12 cellular contexts compared by ENCODE assay signal in genomic region chr7:55099086-55099831, GRCh38.
DNase-seq lines count a peak whose midpoint lies in the region; ATAC-seq and TF ChIP-seq lines count a peak whose summit lies in the region.
"Had no signal": no experiment of that assay in that cellular context is flagged by ENCODE, and none has a peak within 500 bp of the region (broad histone marks: within the 10 kb centered on the region; RNA-seq: fewer than 3 reads in every experiment).

No MANE protein-coding gene starts in this region.

- intact Hi-C loops in ovary (cut with DNase I): no loop called here

- H3K79me2 ChIP-seq in ACC112 (ENCODE audit: control insufficient read depth, insufficient read depth, low read length, unreplicated experiment): peaks cover 63% of the 10 kb centered on the region

- H3K9me3 ChIP-seq in RWPE2 (ENCODE audit: severe bottlenecking) (no peaks in the 10 kb centered on the region), ovary (no peaks in the 10 kb centered on the region)

- no peak for TF ChIP-seq POLR2A in ovary (IDR thresholded peaks at IDR 0.05)

- no peak for TF ChIP-seq EP300 in ovary (IDR thresholded peaks at IDR 0.05)

- WGBS in ovary, 3 donors: 21 to 29% (median 21%) methylated on average over 9 of the region's 9 CpGs

- H3K36me3 ChIP-seq in ACC112 (ENCODE audit: insufficient read depth, low read length): no peaks in the 10 kb centered on the region
- H3K36me3 ChIP-seq in RWPE2 (ENCODE audit: low read depth): peaks cover 87% of the 10 kb centered on the region
- H3K36me3 ChIP-seq in ovary: no peaks in the 10 kb centered on the region
- H3K36me3 ChIP-seq: cardiac muscle cell had no signal

- no peaks in the 10 kb centered on the region for H3K27me3 ChIP-seq in ACC112 (ENCODE audit: insufficient read depth, low read length)
- no peaks in the 10 kb centered on the region for H3K27me3 ChIP-seq in RWPE2 (ENCODE audit: insufficient read depth, poor library complexity, severe bottlenecking)
- no peaks in the 10 kb centered on the region for H3K27me3 ChIP-seq in ovary
- H3K27me3 ChIP-seq: cardiac muscle cell had no signal

- H3K4me1 ChIP-seq in ACC112 (ENCODE audit: control insufficient read depth, insufficient read depth, low read length, unreplicated experiment) (peaks cover 27% of the 10 kb centered on the region), RWPE2 (ENCODE audit: insufficient read depth, poor library complexity, severe bottlenecking) (peaks cover 69% of the 10 kb centered on the region), ovary (ENCODE audit: insufficient read depth) (peaks cover 30% of the 10 kb centered on the region)

- ATAC-seq in RWPE2 (ENCODE audit: low read depth): peak; percentile 33; the same call in 2 of the 3 replicates
- no peak for ATAC-seq in HG02798 (IDR thresholded peaks at IDR 0.05; ENCODE audit: poor library complexity, unreplicated experiment)
- no peak for ATAC-seq in HG03025 (IDR thresholded peaks at IDR 0.05; ENCODE audit: low FRiP score, unreplicated experiment)
- no peak for ATAC-seq in GM21786 (IDR thresholded peaks at IDR 0.05; ENCODE audit: unreplicated experiment)

- H3K27ac ChIP-seq in ACC112 (ENCODE audit: low read depth, low read length) (no peak overlapping the region), RWPE2 (ENCODE audit: poor library complexity, severe bottlenecking) (peak overlapping the region; percentile 76), ovary (peak overlapping the region in 1 of 2 donors; percentile 65)
- H3K27ac ChIP-seq: cardiac muscle cell had no signal

- TF ChIP-seq CTCF in RWPE2 (IDR thresholded peaks at IDR 0.05; ENCODE audit: poor library complexity, severe bottlenecking) (no peak), foreskin fibroblast (IDR thresholded peaks at IDR 0.05; ENCODE audit: low read depth, low read length) (no peak), ovary (IDR thresholded peaks at IDR 0.05) (no peak)

- no peak overlapping the region for H2AFZ ChIP-seq in ACC112 (ENCODE audit: low read length, unreplicated experiment)

- H3K4me3 ChIP-seq in ACC112 (ENCODE audit: low read depth, low read length): 0 out of 2 replicates have a peak overlapping the region, but pooled peaks have one; percentile 4
- no peak overlapping the region for H3K4me3 ChIP-seq in RWPE2 (ENCODE audit: severe bottlenecking)
- H3K4me3 ChIP-seq in foreskin fibroblast (ENCODE audit: low read depth in 1 of 2, low read length in 2 of 2): peak overlapping the region in 1 of 2 donors; percentile 19
- no peak overlapping the region for H3K4me3 ChIP-seq in ovary
- H3K4me3 ChIP-seq: cardiac muscle cell had no signal

- DNase-seq in RWPE2 (ENCODE audit: low spot score): no peak
- DNase-seq in foreskin fibroblast: peak; percentile 66 to 81
- peak in 4 of 5 donors; percentile 44 to 61 (median 50) for DNase-seq in ovary
- no peak for DNase-seq in ureter (ENCODE audit: low spot score)
- DNase-seq: NCI-H526 treated with DMSO at 0.1 percent for 48 hours, occipital lobe, T-helper 1 cell had no signal

Comparison
In these comparisons a context has a peak if more than half of its experiments do, and no peak if none do; other contexts are left out.
1. DNase-seq: peak in foreskin fibroblast (2 of 2) and ovary (4 of 5); none in RWPE2 (single experiment) and ureter (single experiment).